ENCODE assay signal across 1 cellular context in the genomic region with DNA sequence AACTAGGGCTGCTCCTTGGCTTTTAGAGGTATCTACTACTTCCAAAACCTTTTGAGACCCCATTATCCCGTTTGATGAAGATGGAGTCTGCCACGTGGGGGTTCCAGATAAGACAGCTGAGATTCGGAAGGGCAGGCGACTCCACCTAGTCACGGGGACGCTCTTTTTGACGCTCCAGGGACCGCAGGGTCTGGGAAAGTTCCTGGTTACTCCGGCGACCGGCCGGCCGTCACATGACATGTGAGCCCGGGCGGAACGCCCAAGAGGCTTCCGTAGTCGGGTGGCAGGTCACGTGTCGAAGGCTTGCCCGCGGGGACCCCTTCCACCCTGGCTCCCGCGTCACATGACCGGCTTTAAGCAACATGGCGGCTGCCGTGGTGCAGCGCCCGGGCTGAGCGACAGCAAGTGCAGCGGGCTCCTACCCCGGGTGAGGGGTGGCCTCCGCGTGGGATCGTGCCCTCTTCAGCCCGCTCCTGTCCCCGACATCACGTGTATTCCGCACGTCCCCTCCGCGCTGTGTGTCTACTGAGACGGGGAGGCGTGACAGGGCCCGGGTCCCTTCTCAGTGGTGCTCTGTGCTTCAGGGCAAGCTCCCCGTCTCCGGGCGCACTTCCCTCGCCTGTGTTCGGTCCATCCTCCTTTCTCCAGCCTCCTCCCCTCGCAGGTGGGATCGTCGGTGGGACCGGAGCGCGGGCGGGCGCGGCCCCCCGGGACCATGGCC.
TF ChIP-seq lines count a peak whose summit lies in the region.

A gene with protein sequence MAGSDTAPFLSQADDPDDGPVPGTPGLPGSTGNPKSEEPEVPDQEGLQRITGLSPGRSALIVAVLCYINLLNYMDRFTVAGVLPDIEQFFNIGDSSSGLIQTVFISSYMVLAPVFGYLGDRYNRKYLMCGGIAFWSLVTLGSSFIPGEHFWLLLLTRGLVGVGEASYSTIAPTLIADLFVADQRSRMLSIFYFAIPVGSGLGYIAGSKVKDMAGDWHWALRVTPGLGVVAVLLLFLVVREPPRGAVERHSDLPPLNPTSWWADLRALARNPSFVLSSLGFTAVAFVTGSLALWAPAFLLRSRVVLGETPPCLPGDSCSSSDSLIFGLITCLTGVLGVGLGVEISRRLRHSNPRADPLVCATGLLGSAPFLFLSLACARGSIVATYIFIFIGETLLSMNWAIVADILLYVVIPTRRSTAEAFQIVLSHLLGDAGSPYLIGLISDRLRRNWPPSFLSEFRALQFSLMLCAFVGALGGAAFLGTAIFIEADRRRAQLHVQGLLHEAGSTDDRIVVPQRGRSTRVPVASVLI (plus strand): TSS at position 342 of the 721 bp plus-strand sequence. CDS start 374 bp downstream, at position 716.

TF ChIP-seq in HepG2, 621 proteins besides CTCF, POLR2A, EP300 and RAD21 (continued from another document and continues in another):
- TF ChIP-seq KDM5A (IDR thresholded peaks at IDR 0.05; ENCODE audit: borderline replicate concordance, low read length) (peak; percentile 100), TBX3 (IDR thresholded peaks at IDR 0.05; ENCODE audit: borderline replicate concordance) (peak; percentile 60; the same call in 1 of the 2 replicates), ZNF383 (CRISPR knock-in tag; IDR thresholded peaks at IDR 0.05; ENCODE audit: borderline replicate concordance) (peak; percentile 72; the same call in 1 of the 2 replicates), NCOA2 (CRISPR knock-in tag; IDR thresholded peaks at IDR 0.05) (peak; percentile 65), RELA (CRISPR knock-in tag; IDR thresholded peaks at IDR 0.05) (peak; percentile 95; the same call in 1 of the 2 replicates), TSC22D2 (CRISPR knock-in tag; IDR thresholded peaks at IDR 0.05; ENCODE audit: borderline replicate concordance) (no peak; the same call in 1 of the 2 replicates), ZBTB8A (CRISPR knock-in tag; IDR thresholded peaks at IDR 0.05; ENCODE audit: borderline replicate concordance, low read depth) (peak; percentile 57; the same call in 1 of the 2 replicates), SIN3B (IDR thresholded peaks at IDR 0.05; ENCODE audit: low read length) (peak; percentile 100), SETDB1 (CRISPR knock-in tag; IDR thresholded peaks at IDR 0.05; ENCODE audit: borderline replicate concordance) (no peak), ZNF780A (CRISPR knock-in tag; IDR thresholded peaks at IDR 0.05) (no peak), ZNF367 (CRISPR knock-in tag; IDR thresholded peaks at IDR 0.05; ENCODE audit: borderline replicate concordance) (peak; percentile 90; the same call in 1 of the 2 replicates), MED1 (CRISPR knock-in tag; IDR thresholded peaks at IDR 0.05) (peak; percentile 88), XBP1 (CRISPR knock-in tag; IDR thresholded peaks at IDR 0.05) (0 out of 2 replicates have a peak, but pooled peaks have one; percentile 80), YY1 (IDR thresholded peaks at IDR 0.05; ENCODE audit: insufficient read depth, insufficient replicate concordance, low read depth, low read length) (peak; percentile 99), PHF20 (CRISPR knock-in tag; IDR thresholded peaks at IDR 0.05) (peak; percentile 100), REL (CRISPR knock-in tag; conservative IDR thresholded peaks at IDR 0.05) (0 out of 2 replicates have a peak, but pooled peaks have one; percentile 30), HNRNPK (IDR thresholded peaks at IDR 0.05; ENCODE audit: low read depth, low read length, poor library complexity, severe bottlenecking) (no peak), KAT7 (CRISPR knock-in tag; IDR thresholded peaks at IDR 0.05; ENCODE audit: borderline replicate concordance) (no peak), KDM3A (CRISPR knock-in tag; IDR thresholded peaks at IDR 0.05; ENCODE audit: low read depth) (peak; percentile 85), PHF5A (CRISPR knock-in tag; IDR thresholded peaks at IDR 0.05; ENCODE audit: low read depth, unreplicated experiment) (peak; percentile 59), ZNF292 (CRISPR knock-in tag; IDR thresholded peaks at IDR 0.05; ENCODE audit: borderline replicate concordance, low read depth) (no peak), ZNF564 (CRISPR knock-in tag; IDR thresholded peaks at IDR 0.05) (peak; percentile 73), SALL1 (CRISPR knock-in tag; IDR thresholded peaks at IDR 0.05) (peak; percentile 90), SNRNP70 (IDR thresholded peaks at IDR 0.05; ENCODE audit: low read depth, low read length) (no peak), CC2D1A (CRISPR knock-in tag; IDR thresholded peaks at IDR 0.05) (no peak), KDM1A (CRISPR knock-in tag; IDR thresholded peaks at IDR 0.05) (no peak; the same call in 1 of the 2 replicates), ZNF17 (CRISPR knock-in tag; IDR thresholded peaks at IDR 0.05) (no peak), MYNN (CRISPR knock-in tag; IDR thresholded peaks at IDR 0.05; ENCODE audit: low read depth) (no peak), CHCHD3 (CRISPR knock-in tag; IDR thresholded peaks at IDR 0.05) (no peak), ZNF792 (CRISPR knock-in tag; IDR thresholded peaks at IDR 0.05) (peak; percentile 90), FOXJ3 (CRISPR knock-in tag; IDR thresholded peaks at IDR 0.05; ENCODE audit: borderline replicate concordance) (peak; percentile 68; the same call in 1 of the 2 replicates), ZNF468 (CRISPR knock-in tag; IDR thresholded peaks at IDR 0.05) (peak; percentile 75; the same call in 1 of the 2 replicates)
- TF ChIP-seq, protein P1, sequence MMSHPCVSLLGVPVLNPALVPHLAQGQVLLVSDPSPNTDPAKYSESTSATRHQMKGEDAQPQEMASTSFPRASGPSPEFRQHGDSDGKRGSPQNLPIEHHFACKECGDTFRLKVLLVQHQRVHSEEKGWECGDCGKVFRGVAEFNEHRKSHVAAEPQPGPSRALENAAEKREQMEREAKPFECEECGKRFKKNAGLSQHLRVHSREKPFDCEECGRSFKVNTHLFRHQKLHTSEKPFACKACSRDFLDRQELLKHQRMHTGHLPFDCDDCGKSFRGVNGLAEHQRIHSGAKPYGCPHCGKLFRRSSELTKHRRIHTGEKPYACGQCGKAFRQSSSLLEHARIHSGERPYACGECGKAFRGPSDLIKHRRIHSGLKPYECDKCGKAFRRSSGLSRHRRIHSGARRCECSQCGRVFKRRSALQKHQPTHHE (CRISPR knock-in tag; IDR thresholded peaks at IDR 0.05; ENCODE audit: borderline replicate concordance), result peak; percentile 98; the same call in 1 of the 2 replicates
- TF ChIP-seq, protein P2, sequence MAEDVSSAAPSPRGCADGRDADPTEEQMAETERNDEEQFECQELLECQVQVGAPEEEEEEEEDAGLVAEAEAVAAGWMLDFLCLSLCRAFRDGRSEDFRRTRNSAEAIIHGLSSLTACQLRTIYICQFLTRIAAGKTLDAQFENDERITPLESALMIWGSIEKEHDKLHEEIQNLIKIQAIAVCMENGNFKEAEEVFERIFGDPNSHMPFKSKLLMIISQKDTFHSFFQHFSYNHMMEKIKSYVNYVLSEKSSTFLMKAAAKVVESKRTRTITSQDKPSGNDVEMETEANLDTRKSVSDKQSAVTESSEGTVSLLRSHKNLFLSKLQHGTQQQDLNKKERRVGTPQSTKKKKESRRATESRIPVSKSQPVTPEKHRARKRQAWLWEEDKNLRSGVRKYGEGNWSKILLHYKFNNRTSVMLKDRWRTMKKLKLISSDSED (CRISPR knock-in tag; IDR thresholded peaks at IDR 0.05), result 0 out of 2 replicates have a peak, but pooled peaks have one; percentile 69
- TF ChIP-seq, protein P3, sequence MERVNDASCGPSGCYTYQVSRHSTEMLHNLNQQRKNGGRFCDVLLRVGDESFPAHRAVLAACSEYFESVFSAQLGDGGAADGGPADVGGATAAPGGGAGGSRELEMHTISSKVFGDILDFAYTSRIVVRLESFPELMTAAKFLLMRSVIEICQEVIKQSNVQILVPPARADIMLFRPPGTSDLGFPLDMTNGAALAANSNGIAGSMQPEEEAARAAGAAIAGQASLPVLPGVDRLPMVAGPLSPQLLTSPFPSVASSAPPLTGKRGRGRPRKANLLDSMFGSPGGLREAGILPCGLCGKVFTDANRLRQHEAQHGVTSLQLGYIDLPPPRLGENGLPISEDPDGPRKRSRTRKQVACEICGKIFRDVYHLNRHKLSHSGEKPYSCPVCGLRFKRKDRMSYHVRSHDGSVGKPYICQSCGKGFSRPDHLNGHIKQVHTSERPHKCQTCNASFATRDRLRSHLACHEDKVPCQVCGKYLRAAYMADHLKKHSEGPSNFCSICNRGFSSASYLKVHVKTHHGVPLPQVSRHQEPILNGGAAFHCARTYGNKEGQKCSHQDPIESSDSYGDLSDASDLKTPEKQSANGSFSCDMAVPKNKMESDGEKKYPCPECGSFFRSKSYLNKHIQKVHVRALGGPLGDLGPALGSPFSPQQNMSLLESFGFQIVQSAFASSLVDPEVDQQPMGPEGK (CRISPR knock-in tag; IDR thresholded peaks at IDR 0.05), result peak; percentile 72
- TF ChIP-seq, protein P4, sequence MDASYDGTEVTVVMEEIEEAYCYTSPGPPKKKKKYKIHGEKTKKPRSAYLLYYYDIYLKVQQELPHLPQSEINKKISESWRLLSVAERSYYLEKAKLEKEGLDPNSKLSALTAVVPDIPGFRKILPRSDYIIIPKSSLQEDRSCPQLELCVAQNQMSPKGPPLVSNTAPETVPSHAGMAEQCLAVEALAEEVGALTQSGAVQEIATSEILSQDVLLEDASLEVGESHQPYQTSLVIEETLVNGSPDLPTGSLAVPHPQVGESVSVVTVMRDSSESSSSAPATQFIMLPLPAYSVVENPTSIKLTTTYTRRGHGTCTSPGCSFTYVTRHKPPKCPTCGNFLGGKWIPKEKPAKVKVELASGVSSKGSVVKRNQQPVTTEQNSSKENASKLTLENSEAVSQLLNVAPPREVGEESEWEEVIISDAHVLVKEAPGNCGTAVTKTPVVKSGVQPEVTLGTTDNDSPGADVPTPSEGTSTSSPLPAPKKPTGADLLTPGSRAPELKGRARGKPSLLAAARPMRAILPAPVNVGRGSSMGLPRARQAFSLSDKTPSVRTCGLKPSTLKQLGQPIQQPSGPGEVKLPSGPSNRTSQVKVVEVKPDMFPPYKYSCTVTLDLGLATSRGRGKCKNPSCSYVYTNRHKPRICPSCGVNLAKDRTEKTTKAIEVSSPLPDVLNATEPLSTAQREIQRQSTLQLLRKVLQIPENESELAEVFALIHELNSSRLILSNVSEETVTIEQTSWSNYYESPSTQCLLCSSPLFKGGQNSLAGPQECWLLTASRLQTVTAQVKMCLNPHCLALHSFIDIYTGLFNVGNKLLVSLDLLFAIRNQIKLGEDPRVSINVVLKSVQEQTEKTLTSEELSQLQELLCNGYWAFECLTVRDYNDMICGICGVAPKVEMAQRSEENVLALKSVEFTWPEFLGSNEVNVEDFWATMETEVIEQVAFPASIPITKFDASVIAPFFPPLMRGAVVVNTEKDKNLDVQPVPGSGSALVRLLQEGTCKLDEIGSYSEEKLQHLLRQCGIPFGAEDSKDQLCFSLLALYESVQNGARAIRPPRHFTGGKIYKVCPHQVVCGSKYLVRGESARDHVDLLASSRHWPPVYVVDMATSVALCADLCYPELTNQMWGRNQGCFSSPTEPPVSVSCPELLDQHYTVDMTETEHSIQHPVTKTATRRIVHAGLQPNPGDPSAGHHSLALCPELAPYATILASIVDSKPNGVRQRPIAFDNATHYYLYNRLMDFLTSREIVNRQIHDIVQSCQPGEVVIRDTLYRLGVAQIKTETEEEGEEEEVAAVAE (CRISPR knock-in tag; IDR thresholded peaks at IDR 0.05; ENCODE audit: borderline replicate concordance), result peak; percentile 88
- TF ChIP-seq, protein P5, sequence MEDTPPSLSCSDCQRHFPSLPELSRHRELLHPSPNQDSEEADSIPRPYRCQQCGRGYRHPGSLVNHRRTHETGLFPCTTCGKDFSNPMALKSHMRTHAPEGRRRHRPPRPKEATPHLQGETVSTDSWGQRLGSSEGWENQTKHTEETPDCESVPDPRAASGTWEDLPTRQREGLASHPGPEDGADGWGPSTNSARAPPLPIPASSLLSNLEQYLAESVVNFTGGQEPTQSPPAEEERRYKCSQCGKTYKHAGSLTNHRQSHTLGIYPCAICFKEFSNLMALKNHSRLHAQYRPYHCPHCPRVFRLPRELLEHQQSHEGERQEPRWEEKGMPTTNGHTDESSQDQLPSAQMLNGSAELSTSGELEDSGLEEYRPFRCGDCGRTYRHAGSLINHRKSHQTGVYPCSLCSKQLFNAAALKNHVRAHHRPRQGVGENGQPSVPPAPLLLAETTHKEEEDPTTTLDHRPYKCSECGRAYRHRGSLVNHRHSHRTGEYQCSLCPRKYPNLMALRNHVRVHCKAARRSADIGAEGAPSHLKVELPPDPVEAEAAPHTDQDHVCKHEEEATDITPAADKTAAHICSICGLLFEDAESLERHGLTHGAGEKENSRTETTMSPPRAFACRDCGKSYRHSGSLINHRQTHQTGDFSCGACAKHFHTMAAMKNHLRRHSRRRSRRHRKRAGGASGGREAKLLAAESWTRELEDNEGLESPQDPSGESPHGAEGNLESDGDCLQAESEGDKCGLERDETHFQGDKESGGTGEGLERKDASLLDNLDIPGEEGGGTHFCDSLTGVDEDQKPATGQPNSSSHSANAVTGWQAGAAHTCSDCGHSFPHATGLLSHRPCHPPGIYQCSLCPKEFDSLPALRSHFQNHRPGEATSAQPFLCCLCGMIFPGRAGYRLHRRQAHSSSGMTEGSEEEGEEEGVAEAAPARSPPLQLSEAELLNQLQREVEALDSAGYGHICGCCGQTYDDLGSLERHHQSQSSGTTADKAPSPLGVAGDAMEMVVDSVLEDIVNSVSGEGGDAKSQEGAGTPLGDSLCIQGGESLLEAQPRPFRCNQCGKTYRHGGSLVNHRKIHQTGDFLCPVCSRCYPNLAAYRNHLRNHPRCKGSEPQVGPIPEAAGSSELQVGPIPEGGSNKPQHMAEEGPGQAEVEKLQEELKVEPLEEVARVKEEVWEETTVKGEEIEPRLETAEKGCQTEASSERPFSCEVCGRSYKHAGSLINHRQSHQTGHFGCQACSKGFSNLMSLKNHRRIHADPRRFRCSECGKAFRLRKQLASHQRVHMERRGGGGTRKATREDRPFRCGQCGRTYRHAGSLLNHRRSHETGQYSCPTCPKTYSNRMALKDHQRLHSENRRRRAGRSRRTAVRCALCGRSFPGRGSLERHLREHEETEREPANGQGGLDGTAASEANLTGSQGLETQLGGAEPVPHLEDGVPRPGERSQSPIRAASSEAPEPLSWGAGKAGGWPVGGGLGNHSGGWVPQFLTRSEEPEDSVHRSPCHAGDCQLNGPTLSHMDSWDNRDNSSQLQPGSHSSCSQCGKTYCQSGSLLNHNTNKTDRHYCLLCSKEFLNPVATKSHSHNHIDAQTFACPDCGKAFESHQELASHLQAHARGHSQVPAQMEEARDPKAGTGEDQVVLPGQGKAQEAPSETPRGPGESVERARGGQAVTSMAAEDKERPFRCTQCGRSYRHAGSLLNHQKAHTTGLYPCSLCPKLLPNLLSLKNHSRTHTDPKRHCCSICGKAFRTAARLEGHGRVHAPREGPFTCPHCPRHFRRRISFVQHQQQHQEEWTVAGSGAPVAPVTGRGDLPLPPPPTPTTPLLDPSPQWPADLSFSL (CRISPR knock-in tag; IDR thresholded peaks at IDR 0.05), result 0 out of 2 replicates have a peak, but pooled peaks have one; percentile 34
- TF ChIP-seq, protein P6, sequence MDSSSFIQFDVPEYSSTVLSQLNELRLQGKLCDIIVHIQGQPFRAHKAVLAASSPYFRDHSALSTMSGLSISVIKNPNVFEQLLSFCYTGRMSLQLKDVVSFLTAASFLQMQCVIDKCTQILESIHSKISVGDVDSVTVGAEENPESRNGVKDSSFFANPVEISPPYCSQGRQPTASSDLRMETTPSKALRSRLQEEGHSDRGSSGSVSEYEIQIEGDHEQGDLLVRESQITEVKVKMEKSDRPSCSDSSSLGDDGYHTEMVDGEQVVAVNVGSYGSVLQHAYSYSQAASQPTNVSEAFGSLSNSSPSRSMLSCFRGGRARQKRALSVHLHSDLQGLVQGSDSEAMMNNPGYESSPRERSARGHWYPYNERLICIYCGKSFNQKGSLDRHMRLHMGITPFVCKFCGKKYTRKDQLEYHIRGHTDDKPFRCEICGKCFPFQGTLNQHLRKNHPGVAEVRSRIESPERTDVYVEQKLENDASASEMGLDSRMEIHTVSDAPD (CRISPR knock-in tag; IDR thresholded peaks at IDR 0.05), result no peak
